In the genomic region with DNA sequence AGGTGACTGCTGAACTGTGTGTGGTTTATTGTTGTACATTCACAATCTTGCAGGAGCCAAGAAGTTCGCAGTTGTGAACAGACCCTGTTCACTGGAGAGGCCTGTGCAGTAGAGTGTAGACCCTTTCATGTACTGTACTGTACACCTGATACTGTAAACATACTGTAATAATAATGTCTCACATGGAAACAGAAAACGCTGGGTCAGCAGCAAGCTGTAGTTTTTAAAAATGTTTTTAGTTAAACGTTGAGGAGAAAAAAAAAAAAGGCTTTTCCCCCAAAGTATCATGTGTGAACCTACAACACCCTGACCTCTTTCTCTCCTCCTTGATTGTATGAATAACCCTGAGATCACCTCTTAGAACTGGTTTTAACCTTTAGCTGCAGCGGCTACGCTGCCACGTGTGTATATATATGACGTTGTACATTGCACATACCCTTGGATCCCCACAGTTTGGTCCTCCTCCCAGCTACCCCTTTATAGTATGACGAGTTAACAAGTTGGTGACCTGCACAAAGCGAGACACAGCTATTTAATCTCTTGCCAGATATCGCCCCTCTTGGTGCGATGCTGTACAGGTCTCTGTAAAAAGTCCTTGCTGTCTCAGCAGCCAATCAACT, we compare ENCODE assay signal across 20 cellular contexts. TPM values are rescaled to one million over a fixed set of nuclear protein-coding genes. Genes with fewer than 3 reads are reported as not detected.
DNase-seq lines count a peak whose midpoint lies in the region; ATAC-seq and TF ChIP-seq lines count a peak whose summit lies in the region.
"Had no signal": no experiment of that assay in that cellular context is flagged by ENCODE, and none has a peak within 500 bp of the region (broad histone marks: within the 10 kb centered on the region; RNA-seq: fewer than 3 reads in every experiment).

No MANE protein-coding gene starts in this region.

- TF ChIP-seq CTCF in endothelial cell (IDR thresholded peaks at IDR 0.05; ENCODE audit: unreplicated experiment) (no peak), glutamatergic neuron (IDR thresholded peaks at IDR 0.05; ENCODE audit: partially characterized antibody, unreplicated experiment) (no peak)

- no peaks in the 10 kb centered on the region for H3K27me3 Mint-ChIP-seq in activated T-cell treated with anti-CD3 and anti-CD28 coated beads, Interleukin-2, amount 50 U/mL, for 24 hours
- H3K27me3 Mint-ChIP-seq in T-cell = no peaks in the 10 kb centered on the region
- H3K27me3 Mint-ChIP-seq in endothelial cell (ENCODE audit: unreplicated experiment) = peaks cover 10% of the 10 kb centered on the region
- H3K27me3 Mint-ChIP-seq in stimulated activated memory B cell treated with anti-CD40 and anti-IgM and Interleukin-4, amounts not matched to agents 10 μg/mL and 1 μg/mL and 100 μg/mL, for 72 hours = no peaks in the 10 kb centered on the region
- peaks cover 7% of the 10 kb centered on the region for H3K27me3 Mint-ChIP-seq in glutamatergic neuron (ENCODE audit: unreplicated experiment)

- CTCF ChIA-PET in T-cell (lab: Charles Lee) = interaction anchor here (0.5 to 0.7 kb wide), 3 partner anchors 112 to 665 kb away, joined by 3 to 8 read pairs (median 3); no protein-coding TSS in a partner anchor

- DNase-seq in activated T-cell treated with anti-CD3 and anti-CD28 coated beads, Interleukin-2, amount 50 U/mL, for 24 hours = no peak
- no peak for DNase-seq in activated T-cell treated with anti-CD3 and anti-CD28 coated beads, Interleukin-2, amount 50 U/mL, for 1 hour
- no peak for DNase-seq in T-cell
- DNase-seq in endothelial cell (ENCODE audit: low spot score) = no peak
- DNase-seq in NCI-H2107 treated with DMSO at 0.1 percent for 48 hours (lab: John Stamatoyannopoulos, UW; ENCODE audit: unreplicated experiment) = no peak
- DNase-seq in glutamatergic neuron = no peak
- DNase-seq: activated CD8-positive, alpha-beta memory T cell treated with anti-CD3 and anti-CD28 coated beads, Interleukin-2, amount 10 ng/mL, durations not matched to agents 7 days and 5 days; activated naive CD4-positive, alpha-beta T cell; brain microvascular endothelial cell; dermis blood vessel endothelial cell; lower lobe of right lung; NCI-H2081; NCI-H69; OCI-M1; psoas muscle; spleen; upper lobe of left lung had no signal

- H3K4me3 Mint-ChIP-seq in activated T-cell treated with anti-CD3 and anti-CD28 coated beads, Interleukin-2, amount 50 U/mL, for 24 hours = no peak overlapping the region
- no peak overlapping the region for H3K4me3 Mint-ChIP-seq in T-cell
- peak overlapping the region; percentile 7 for H3K4me3 Mint-ChIP-seq in endothelial cell (ENCODE audit: unreplicated experiment)
- no peak overlapping the region for H3K4me3 Mint-ChIP-seq in stimulated activated memory B cell treated with anti-CD40 and anti-IgM and Interleukin-4, amounts not matched to agents 10 μg/mL and 1 μg/mL and 100 μg/mL, for 72 hours
- H3K4me3 Mint-ChIP-seq in glutamatergic neuron (ENCODE audit: unreplicated experiment) = no peak overlapping the region
- H3K4me3 Mint-ChIP-seq: activated CD8-positive, alpha-beta memory T cell treated with anti-CD3 and anti-CD28 coated beads, Interleukin-2, amount 10 ng/mL, durations not matched to agents 7 days and 5 days had no signal

- no peak for ATAC-seq in T-cell (replicated peaks in 1 of 4)
- ATAC-seq in stimulated activated memory B cell treated with anti-CD40 and anti-IgM and Interleukin-4, amounts not matched to agents 10 μg/mL and 1 μg/mL and 100 μg/mL, for 72 hours = no peak
- no peak for ATAC-seq in HG03025 (IDR thresholded peaks at IDR 0.05; ENCODE audit: low FRiP score, unreplicated experiment)
- ATAC-seq: activated CD8-positive, alpha-beta memory T cell treated with anti-CD3 and anti-CD28 coated beads, Interleukin-2, amount 10 ng/mL, durations not matched to agents 7 days and 5 days; esophagus mucosa; lower lobe of right lung; psoas muscle had no signal

- H3K9me3 Mint-ChIP-seq in activated T-cell treated with anti-CD3 and anti-CD28 coated beads, Interleukin-2, amount 50 U/mL, for 24 hours = no peaks in the 10 kb centered on the region
- H3K9me3 Mint-ChIP-seq in T-cell = no peaks in the 10 kb centered on the region
- H3K9me3 Mint-ChIP-seq in endothelial cell (ENCODE audit: unreplicated experiment) = no peaks in the 10 kb centered on the region
- H3K9me3 Mint-ChIP-seq in stimulated activated memory B cell treated with anti-CD40 and anti-IgM and Interleukin-4, amounts not matched to agents 10 μg/mL and 1 μg/mL and 100 μg/mL, for 72 hours = no peaks in the 10 kb centered on the region
- H3K9me3 Mint-ChIP-seq in glutamatergic neuron (ENCODE audit: unreplicated experiment) = peaks cover 14% of the 10 kb centered on the region

- peaks cover 58% of the 10 kb centered on the region for H3K4me1 Mint-ChIP-seq in activated T-cell treated with anti-CD3 and anti-CD28 coated beads, Interleukin-2, amount 50 U/mL, for 24 hours (ENCODE audit: low read depth)
- H3K4me1 Mint-ChIP-seq in T-cell (peaks cover 47 to 61% (median 60%) of the 10 kb centered on the region in 3 donors), endothelial cell (ENCODE audit: unreplicated experiment) (peaks cover 42% of the 10 kb centered on the region), glutamatergic neuron (ENCODE audit: low read depth, unreplicated experiment) (peaks cover 13% of the 10 kb centered on the region)
- H3K4me1 Mint-ChIP-seq in stimulated activated memory B cell treated with anti-CD40 and anti-IgM and Interleukin-4, amounts not matched to agents 10 μg/mL and 1 μg/mL and 100 μg/mL, for 72 hours = peaks cover 52% of the 10 kb centered on the region

- peak overlapping the region; percentile 53 for H3K27ac Mint-ChIP-seq in activated T-cell treated with anti-CD3 and anti-CD28 coated beads, Interleukin-2, amount 50 U/mL, for 24 hours
- peak overlapping the region; percentile 61 to 99 for H3K27ac Mint-ChIP-seq in T-cell
- H3K27ac Mint-ChIP-seq in endothelial cell (ENCODE audit: unreplicated experiment) = no peak overlapping the region
- H3K27ac Mint-ChIP-seq in stimulated activated memory B cell treated with anti-CD40 and anti-IgM and Interleukin-4, amounts not matched to agents 10 μg/mL and 1 μg/mL and 100 μg/mL, for 72 hours = peak overlapping the region; percentile 40
- no peak overlapping the region for H3K27ac Mint-ChIP-seq in glutamatergic neuron (ENCODE audit: unreplicated experiment)
- H3K27ac Mint-ChIP-seq: activated CD8-positive, alpha-beta memory T cell treated with anti-CD3 and anti-CD28 coated beads, Interleukin-2, amount 10 ng/mL, durations not matched to agents 7 days and 5 days had no signal

- peaks cover 75% of the 10 kb centered on the region for H3K36me3 Mint-ChIP-seq in activated T-cell treated with anti-CD3 and anti-CD28 coated beads, Interleukin-2, amount 50 U/mL, for 24 hours (ENCODE audit: low read depth)
- H3K36me3 Mint-ChIP-seq in T-cell = peaks cover 42% of the 10 kb centered on the region
- peaks cover 37% of the 10 kb centered on the region for H3K36me3 Mint-ChIP-seq in endothelial cell (ENCODE audit: low read depth, unreplicated experiment)
- H3K36me3 Mint-ChIP-seq in stimulated activated memory B cell treated with anti-CD40 and anti-IgM and Interleukin-4, amounts not matched to agents 10 μg/mL and 1 μg/mL and 100 μg/mL, for 72 hours = peaks cover 41% of the 10 kb centered on the region
- H3K36me3 Mint-ChIP-seq in glutamatergic neuron (ENCODE audit: unreplicated experiment) = peaks cover 5% of the 10 kb centered on the region

- POLR2A ChIA-PET in T-cell (lab: Charles Lee) = interaction anchor here (0.6 to 0.7 kb wide), 4 partner anchors 51 to 280 kb away, joined by 3 to 14 read pairs (median 4); no protein-coding TSS in a partner anchor

RNA-seq across cellular contexts. Expression of gene PIGV, which starts 6.4 kb away (rescaled TPM):
- total RNA-seq in T-cell (10 to 100 TPM; 10.3 to 24.0 (median 20.3) TPM), endothelial cell (ENCODE audit: unreplicated experiment) (7.6 TPM), glutamatergic neuron (ENCODE audit: unreplicated experiment) (6.7 TPM)

RNA-seq across cellular contexts. Expression of gene ZDHHC18, which starts 45.2 kb away (rescaled TPM):
- total RNA-seq in T-cell = 10 to 100 TPM; 41.1 to 59.9 (median 50.6) TPM
- 32.4 TPM for total RNA-seq in endothelial cell (ENCODE audit: unreplicated experiment)
- 52.6 TPM for total RNA-seq in glutamatergic neuron (ENCODE audit: unreplicated experiment)

Comparison
In these comparisons a context has a peak if more than half of its experiments do, and no peak if none do; other contexts are left out.
1. H3K27ac Mint-ChIP-seq: peak in activated T-cell treated with anti-CD3 and anti-CD28 coated beads, Interleukin-2, amount 50 U/mL, for 24 hours (single experiment), T-cell (2 of 2) and stimulated activated memory B cell treated with anti-CD40 and anti-IgM and Interleukin-4, amounts not matched to agents 10 μg/mL and 1 μg/mL and 100 μg/mL, for 72 hours (single experiment); none in endothelial cell (single experiment) and glutamatergic neuron (single experiment).